In genomic region chr17:18770572-18770971, GRCh38 we compare ENCODE assay signal across 3 cellular contexts. TPM values are rescaled to one million over a fixed set of nuclear protein-coding genes. Genes with fewer than 3 reads are reported as not detected.
"Had no signal": no experiment of that assay in that cellular context is flagged by ENCODE, and none has a peak within 500 bp of the region (broad histone marks: within the 10 kb centered on the region; RNA-seq: fewer than 3 reads in every experiment).

No MANE protein-coding gene starts in this region.

RNA-seq across cellular contexts. Expression of gene FBXW10, which starts 26.7 kb away (rescaled TPM):
- total RNA-seq: H9, IMR-90, K562 had no signal
- polyA plus RNA-seq: IMR-90, K562 had no signal
